37 cellular contexts compared by ENCODE assay signal in the genomic region with DNA sequence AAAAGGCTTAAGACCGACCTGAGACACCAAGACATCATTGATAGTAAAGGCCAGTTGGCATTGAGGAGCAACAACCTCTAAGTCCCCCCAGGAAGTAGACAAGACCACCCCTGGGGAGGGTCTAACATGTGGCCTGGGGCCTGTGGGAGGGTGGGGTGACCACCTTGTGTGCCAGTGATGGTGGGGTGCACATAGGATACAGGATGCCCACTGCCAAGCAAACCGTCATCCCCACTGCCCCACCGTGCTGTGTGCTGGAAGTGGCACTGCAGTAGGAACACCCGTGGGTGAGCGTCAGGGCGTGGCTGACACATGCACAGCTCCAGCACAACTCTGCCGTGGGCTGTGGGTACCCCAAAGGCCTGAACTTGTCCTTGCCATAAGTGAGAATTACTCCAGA.
"Had no signal": no experiment of that assay in that cellular context is flagged by ENCODE, and none has a peak within 500 bp of the region (broad histone marks: within the 10 kb centered on the region; RNA-seq: fewer than 3 reads in every experiment).

No MANE protein-coding gene starts in this region.

- H3K27ac ChIP-seq: adrenal gland, body of pancreas, brain microvascular endothelial cell, breast epithelium, VCaP had no signal

- H3K4me3 Mint-ChIP-seq: activated B cell treated with CpG ODN at 0.5 μM for 24 hours; activated CD4-positive, alpha-beta memory T cell treated with anti-CD3 and anti-CD28 coated beads for 36 hours; activated CD4-positive, alpha-beta T cell treated with anti-CD3 and anti-CD28 coated beads, Interleukin-2, amount 10 ng/mL, durations not matched to agents 24 days and 14 days; activated CD8-positive, alpha-beta T cell treated with anti-CD3 and anti-CD28 coated beads for 36 hours; activated naive CD4-positive, alpha-beta T cell treated with anti-CD3 and anti-CD28 coated beads for 36 hours; activated naive CD8-positive, alpha-beta T cell treated with anti-CD3 and anti-CD28 coated beads for 36 hours; activated T-cell treated with anti-CD3 and anti-CD28 coated beads, Interleukin-2, amount 50 U/mL, for 4 hours; activated T-cell treated with anti-CD3 and anti-CD28 coated beads, Interleukin-2, amount 50 U/mL, for 72 hours; activated T-helper 1 cell treated with anti-CD3 and anti-CD28 coated beads, Interleukin-12 subunit alpha, Interleukin-12 subunit beta, Interleukin-2, Interleukin-4 antibody, amounts not matched to agents 30 ng/mL and 10 ng/mL and 1 ng/mL, durations not matched to agents 14 hours and 24 hours and 36 hours; activated T-helper 17 cell treated with anti-CD3 and anti-CD28 coated beads, Interleukin-2, amount 50 U/mL, for 72 hours; T-helper 1 cell treated with Interleukin-12 subunit alpha and Interleukin-12 subunit beta and Interleukin-4 antibody, amounts not matched to agents 30 μg/mL and 1 μg/mL, for 36 hours; T-helper 2 cell treated with Interferon-gamma antibody and Interleukin-4, amounts not matched to agents 5 μg/mL and 100 μg/mL, for 36 hours had no signal

- H3K27me3 Mint-ChIP-seq: activated B cell treated with CpG ODN at 0.5 μM for 24 hours; activated CD4-positive, alpha-beta memory T cell treated with anti-CD3 and anti-CD28 coated beads for 36 hours; activated CD8-positive, alpha-beta T cell treated with anti-CD3 and anti-CD28 coated beads for 36 hours; activated naive CD8-positive, alpha-beta T cell treated with anti-CD3 and anti-CD28 coated beads for 36 hours had no signal

- H3K4me1 ChIP-seq: adrenal gland had no signal

- H3K4me3 ChIP-seq: adrenal gland, body of pancreas, breast epithelium had no signal

- H3K27ac Mint-ChIP-seq: activated B cell treated with CpG ODN at 0.5 μM for 24 hours; activated CD4-positive, alpha-beta memory T cell treated with anti-CD3 and anti-CD28 coated beads for 36 hours; activated CD4-positive, alpha-beta T cell treated with anti-CD3 and anti-CD28 coated beads, Interleukin-2, amount 10 ng/mL, durations not matched to agents 24 days and 14 days; activated CD8-positive, alpha-beta T cell treated with anti-CD3 and anti-CD28 coated beads for 36 hours; activated naive CD4-positive, alpha-beta T cell treated with anti-CD3 and anti-CD28 coated beads for 36 hours; activated naive CD4-positive, alpha-beta T cell treated with anti-CD3 and anti-CD28 coated beads, Interleukin-2, amount 50 U/mL, for 72 hours; activated naive CD8-positive, alpha-beta T cell treated with anti-CD3 and anti-CD28 coated beads for 36 hours; activated T-cell treated with anti-CD3 and anti-CD28 coated beads, Interleukin-2, amount 50 U/mL, for 72 hours; activated T-helper 1 cell treated with anti-CD3 and anti-CD28 coated beads, Interleukin-12 subunit alpha, Interleukin-12 subunit beta, Interleukin-2, Interleukin-4 antibody, amounts not matched to agents 30 ng/mL and 10 ng/mL and 1 ng/mL, durations not matched to agents 14 hours and 24 hours and 36 hours; activated T-helper 17 cell treated with anti-CD3 and anti-CD28 coated beads, Interleukin-2, amount 50 U/mL, for 72 hours; T-helper 1 cell treated with Interleukin-12 subunit alpha and Interleukin-12 subunit beta and Interleukin-4 antibody, amounts not matched to agents 30 μg/mL and 1 μg/mL, for 36 hours had no signal

- H3K4me1 Mint-ChIP-seq: activated B cell treated with CpG ODN at 0.5 μM for 24 hours; activated naive CD8-positive, alpha-beta T cell treated with anti-CD3 and anti-CD28 coated beads for 36 hours; activated T-helper 17 cell treated with anti-CD3 and anti-CD28 coated beads, Interleukin-2, amount 50 U/mL, for 72 hours had no signal

- FAIRE-seq: astrocyte, TTC549 had no signal

- ATAC-seq: activated CD8-positive, alpha-beta T cell treated with anti-CD3 and anti-CD28 coated beads for 36 hours; activated naive CD4-positive, alpha-beta T cell treated with anti-CD3 and anti-CD28 coated beads, Interleukin-2, amount 50 U/mL, for 72 hours; activated T-cell treated with anti-CD3 and anti-CD28 coated beads, Interleukin-2, amount 50 U/mL, for 4 hours; activated T-cell treated with anti-CD3 and anti-CD28 coated beads, Interleukin-2, amount 50 U/mL, for 72 hours; activated T-helper 17 cell treated with anti-CD3 and anti-CD28 coated beads, Interleukin-2, amount 50 U/mL, for 72 hours; body of pancreas had no signal

- H3K9me3 Mint-ChIP-seq: activated B cell treated with CpG ODN at 0.5 μM for 24 hours; activated CD4-positive, alpha-beta memory T cell treated with anti-CD3 and anti-CD28 coated beads for 36 hours; activated CD4-positive, alpha-beta T cell treated with anti-CD3 and anti-CD28 coated beads, Interleukin-2, amount 10 ng/mL, durations not matched to agents 24 days and 14 days; activated CD8-positive, alpha-beta T cell treated with anti-CD3 and anti-CD28 coated beads for 36 hours; activated naive CD4-positive, alpha-beta T cell treated with anti-CD3 and anti-CD28 coated beads for 36 hours; activated naive CD4-positive, alpha-beta T cell treated with anti-CD3 and anti-CD28 coated beads, Interleukin-2, amount 50 U/mL, for 72 hours; activated naive CD8-positive, alpha-beta T cell treated with anti-CD3 and anti-CD28 coated beads for 36 hours; activated T-cell treated with anti-CD3 and anti-CD28 coated beads, Interleukin-2, amount 50 U/mL, for 4 hours; activated T-cell treated with anti-CD3 and anti-CD28 coated beads, Interleukin-2, amount 50 U/mL, for 72 hours; activated T-helper 17 cell treated with anti-CD3 and anti-CD28 coated beads, Interleukin-2, amount 50 U/mL, for 72 hours; T-helper 1 cell treated with Interleukin-12 subunit alpha and Interleukin-12 subunit beta and Interleukin-4 antibody, amounts not matched to agents 30 μg/mL and 1 μg/mL, for 36 hours; T-helper 2 cell treated with Interferon-gamma antibody and Interleukin-4, amounts not matched to agents 5 μg/mL and 100 μg/mL, for 36 hours had no signal

- H3K27me3 ChIP-seq: adrenal gland, body of pancreas, breast epithelium had no signal

- H3K36me3 ChIP-seq: adrenal gland, brain microvascular endothelial cell, breast epithelium had no signal

- DNase-seq: activated B cell treated with CpG ODN at 0.5 μM for 24 hours; activated CD4-positive, alpha-beta memory T cell treated with anti-CD3 and anti-CD28 coated beads for 36 hours; activated CD4-positive, alpha-beta T cell treated with anti-CD3 and anti-CD28 coated beads for 4 hours; activated CD4-positive, alpha-beta T cell treated with anti-CD3 and anti-CD28 coated beads, Interleukin-2, amount 10 ng/mL, durations not matched to agents 24 days and 14 days; activated CD4-positive, alpha-beta T cell treated with anti-CD3 and anti-CD28 coated beads, Interleukin-2, amount 50 U/mL, for 1 hour; activated CD4-positive, alpha-beta T cell treated with anti-CD3 and anti-CD28 coated beads, Interleukin-2, amount 50 U/mL, for 4 hours; activated CD4-positive, CD25-positive, alpha-beta regulatory T cell treated with anti-CD3 and anti-CD28 coated beads, Interleukin-2, amount 50 U/mL, for 72 hours; activated CD8-positive, alpha-beta memory T cell treated with anti-CD3 and anti-CD28 coated beads, Interleukin-2, amount 50 U/mL, for 4 hours; activated CD8-positive, alpha-beta T cell treated with anti-CD3 and anti-CD28 coated beads for 36 hours; activated effector memory CD4-positive, alpha-beta T cell treated with anti-CD3 and anti-CD28 coated beads, Interleukin-2, amount 50 U/mL, for 16 hours; activated gamma-delta T cell treated with Interleukin-2 at 50 U/mL for 16 hours; activated naive CD4-positive, alpha-beta T cell; activated naive CD4-positive, alpha-beta T cell treated with anti-CD3 and anti-CD28 coated beads for 36 hours; activated naive CD4-positive, alpha-beta T cell treated with anti-CD3 and anti-CD28 coated beads, Interleukin-2, amount 50 U/mL, for 16 hours; activated naive CD8-positive, alpha-beta T cell treated with anti-CD3 and anti-CD28 coated beads for 36 hours; activated T-cell treated with anti-CD3 and anti-CD28 coated beads for 4 hours; activated T-cell treated with anti-CD3 and anti-CD28 coated beads, Interleukin-2, amount 50 U/mL, for 1 hour; activated T-cell treated with anti-CD3 and anti-CD28 coated beads, Interleukin-2, amount 50 U/mL, for 4 hours; activated T-cell treated with anti-CD3 and anti-CD28 coated beads, Interleukin-2, amount 50 U/mL, for 72 hours; amniotic stem cell; aorta; body of pancreas; brain microvascular endothelial cell; central memory CD4-positive, alpha-beta T cell; T-helper 1 cell; T-helper 2 cell; T-helper 9 cell had no signal

- H3K36me3 Mint-ChIP-seq: activated CD4-positive, alpha-beta memory T cell treated with anti-CD3 and anti-CD28 coated beads for 36 hours; activated naive CD4-positive, alpha-beta T cell treated with anti-CD3 and anti-CD28 coated beads, Interleukin-2, amount 50 U/mL, for 72 hours; activated naive CD8-positive, alpha-beta T cell treated with anti-CD3 and anti-CD28 coated beads for 36 hours had no signal

- H3K9me3 ChIP-seq: adrenal gland, body of pancreas, breast epithelium had no signal
